In genomic region chr7:151666886-151667285, GRCh38 we compare ENCODE assay signal across 23 cellular contexts.
"Had no signal": no experiment of that assay in that cellular context is flagged by ENCODE, and none has a peak within 500 bp of the region (broad histone marks: within the 10 kb centered on the region; RNA-seq: fewer than 3 reads in every experiment).

No MANE protein-coding gene starts in this region.

- H3K9me3 Mint-ChIP-seq: dendritic cell treated with granulocyte-macrophage colony-stimulating factor and Interleukin-4, amounts not matched to agents 40 ng/mL and 50 ng/mL, for 4 days had no signal

- ATAC-seq: activated T-helper 17 cell treated with anti-CD3 and anti-CD28 coated beads, Interleukin-2, amount 50 U/mL, for 72 hours; esophagus mucosa; gastrocnemius medialis; left colon; T-helper 17 cell had no signal

- H3K9me3 ChIP-seq: gastrocnemius medialis, psoas muscle, right lobe of liver, thyroid gland had no signal

- DNase-seq: activated CD4-positive, alpha-beta T cell treated with anti-CD3 and anti-CD28 coated beads, Interleukin-2, amount 50 U/mL, for 48 hours; activated naive CD4-positive, alpha-beta T cell treated with Interleukin-2 at 50 U/mL for 16 hours; activated naive CD8-positive, alpha-beta T cell treated with anti-CD3 and anti-CD28 coated beads, Interleukin-2, amount 10 ng/mL, durations not matched to agents 7 days and 5 days; activated T-cell treated with anti-CD3 and anti-CD28 coated beads, Interleukin-2, amount 50 U/mL, for 1 hour; amygdala; cerebellar nuclear complex; effector CD8-positive, alpha-beta T cell; gastrocnemius medialis; islet precursor cell; left colon; psoas muscle; right lobe of liver; stimulated activated CD4-positive, alpha-beta T cell treated with anti-CD3 and anti-CD28 coated beads, Interleukin-4, amount 100 ng/mL, for 4 hours; stimulated activated naive CD4-positive, alpha-beta T cell; T-helper 17 cell; thyroid gland had no signal

- H3K4me3 Mint-ChIP-seq: activated naive CD8-positive, alpha-beta T cell treated with anti-CD3 and anti-CD28 coated beads, Interleukin-2, amount 10 ng/mL, durations not matched to agents 7 days and 5 days; activated T-helper 17 cell treated with anti-CD3 and anti-CD28 coated beads, Interleukin-2, amount 50 U/mL, for 72 hours; brain; dendritic cell treated with granulocyte-macrophage colony-stimulating factor and Interleukin-4, amounts not matched to agents 40 ng/mL and 50 ng/mL, for 4 days; mesothelial cell of epicardium; neural progenitor cell; T-helper 17 cell had no signal

- H3K36me3 ChIP-seq: gastrocnemius medialis, neural progenitor cell, right lobe of liver, thyroid gland had no signal

- H3K27ac Mint-ChIP-seq: activated naive CD8-positive, alpha-beta T cell treated with anti-CD3 and anti-CD28 coated beads, Interleukin-2, amount 10 ng/mL, durations not matched to agents 7 days and 5 days; activated T-helper 17 cell treated with anti-CD3 and anti-CD28 coated beads, Interleukin-2, amount 50 U/mL, for 72 hours; dendritic cell treated with granulocyte-macrophage colony-stimulating factor and Interleukin-4, amounts not matched to agents 40 ng/mL and 50 ng/mL, for 4 days; mesothelial cell of epicardium; neural progenitor cell; T-helper 17 cell had no signal

- H3K27me3 ChIP-seq: gastrocnemius medialis, neural progenitor cell, right lobe of liver, thyroid gland had no signal

- H3K4me3 ChIP-seq: gastrocnemius medialis, neural progenitor cell, psoas muscle, right lobe of liver, thyroid gland had no signal

- H3K4me1 Mint-ChIP-seq: activated naive CD8-positive, alpha-beta T cell treated with anti-CD3 and anti-CD28 coated beads, Interleukin-2, amount 10 ng/mL, durations not matched to agents 7 days and 5 days had no signal

- H3K27ac ChIP-seq: gastrocnemius medialis, neural progenitor cell, psoas muscle had no signal

- H3K4me1 ChIP-seq: gastrocnemius medialis, neural progenitor cell had no signal

- H3K36me3 Mint-ChIP-seq: mesothelial cell of epicardium had no signal

- FAIRE-seq: TTC549 had no signal

- H3K27me3 Mint-ChIP-seq: activated naive CD8-positive, alpha-beta T cell treated with anti-CD3 and anti-CD28 coated beads, Interleukin-2, amount 10 ng/mL, durations not matched to agents 7 days and 5 days; activated T-helper 17 cell treated with anti-CD3 and anti-CD28 coated beads, Interleukin-2, amount 50 U/mL, for 72 hours; brain; dendritic cell treated with granulocyte-macrophage colony-stimulating factor and Interleukin-4, amounts not matched to agents 40 ng/mL and 50 ng/mL, for 4 days; T-helper 17 cell had no signal
